Comparison of ENCODE assay signal across 7 cellular contexts in the genomic region with DNA sequence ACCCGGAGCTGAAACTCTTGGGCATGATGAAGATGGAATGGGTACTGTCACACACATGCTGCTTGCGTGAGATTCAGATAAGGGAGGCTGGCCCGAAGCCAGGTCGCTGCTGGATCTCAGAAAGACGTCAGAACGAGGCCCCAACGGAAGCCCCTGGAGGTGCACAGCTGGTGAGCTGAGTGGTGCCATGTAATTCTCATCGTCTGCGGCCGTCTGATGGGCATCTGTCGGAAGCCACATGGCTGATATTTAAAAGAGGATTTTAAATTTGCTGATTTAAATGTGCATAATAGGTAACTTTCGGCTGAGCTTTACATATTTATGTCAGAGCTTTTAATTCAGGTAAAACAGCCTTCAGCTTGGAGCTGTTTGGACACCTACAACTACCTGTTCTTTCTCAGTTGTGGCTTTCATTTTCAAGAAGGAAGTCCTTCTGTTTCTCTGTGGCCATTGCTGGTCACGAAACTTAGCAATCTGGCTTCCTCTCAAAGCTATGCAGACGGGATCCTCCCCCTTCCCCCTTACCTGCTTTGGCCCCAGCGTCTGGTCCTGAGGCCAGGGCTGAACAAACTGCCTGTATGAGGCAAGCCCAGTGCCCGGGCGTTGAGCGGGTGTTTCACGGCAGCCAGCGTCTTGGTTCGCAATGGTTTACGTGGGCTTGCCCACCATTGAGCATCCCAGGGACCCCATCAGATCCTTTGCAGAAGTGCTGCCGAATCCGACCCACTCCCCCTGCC. TPM values are rescaled to one million over a fixed set of nuclear protein-coding genes. Genes with fewer than 3 reads are reported as not detected.
DNase-seq lines count a peak whose midpoint lies in the region; ATAC-seq lines count a peak whose summit lies in the region.

No MANE protein-coding gene starts in this region.

- ATAC-seq in GM19397 (IDR thresholded peaks at IDR 0.05; ENCODE audit: unreplicated experiment) (peak; percentile 45), HG03439 (IDR thresholded peaks at IDR 0.05; ENCODE audit: unreplicated experiment) (peak; percentile 51), T-cell (replicated peaks in 1 of 4) (peak; percentile 65 to 86 (median 72))

- H3K36me3 Mint-ChIP-seq in T-cell: no peaks in the 10 kb centered on the region

- H3K27me3 Mint-ChIP-seq in T-cell: no peaks in the 10 kb centered on the region

- POLR2A ChIA-PET in T-cell (lab: Charles Lee): interaction anchor here (0.5 to 1.2 kb wide), 5 partner anchors 8 to 352 kb away, joined by 3 to 6 read pairs (median 4); a partner anchor contains a TSS

- H3K4me3 Mint-ChIP-seq in T-cell: peak overlapping the region; percentile 75 to 82 (median 77)

- H3K4me1 Mint-ChIP-seq in T-cell: peaks cover 21 to 38% (median 33%) of the 10 kb centered on the region in 3 donors

- CTCF ChIA-PET in T-cell (lab: Charles Lee): interaction anchor here (0.6 to 0.9 kb wide), 4 partner anchors 9 to 143 kb away, joined by 3 to 6 read pairs (median 4); a partner anchor contains a TSS

- H3K27ac Mint-ChIP-seq in T-cell: peak overlapping the region; percentile 95 to 97

- peak; percentile 59 to 95 (median 92) for DNase-seq in T-cell
- DNase-seq in amniotic epithelial cell (ENCODE audit: low read depth): peak; percentile 73
- peak; percentile 24 for DNase-seq in medulla oblongata (ENCODE audit: extremely low spot score)
- DNase-seq in stimulated activated CD8-positive, alpha-beta memory T cell treated with anti-CD3 and anti-CD28 coated beads, Interleukin-7, amount 100 ng/mL, for 24 hours (ENCODE audit: low read depth): peak; percentile 48
- no peak for DNase-seq in DMS53 (lab: John Stamatoyannopoulos, UW)

- no peaks in the 10 kb centered on the region for H3K9me3 Mint-ChIP-seq in T-cell

RNA-seq across cellular contexts. Expression of a gene that starts 9.2 kb away (rescaled TPM):
- total RNA-seq in T-cell: 1 to 10 TPM in 4 of 5 donors, under 1 TPM in 1; 0.98 to 7.2 (median 5.4) TPM

RNA-seq across cellular contexts. Expression of a gene that starts 57.2 kb away (rescaled TPM):
- total RNA-seq in T-cell: under 1 TPM in 3 of 5 donors, not detected in 2; 0.33 to 0.63 (median 0.53) TPM
